8 cellular contexts compared by ENCODE assay signal in the genomic region with DNA sequence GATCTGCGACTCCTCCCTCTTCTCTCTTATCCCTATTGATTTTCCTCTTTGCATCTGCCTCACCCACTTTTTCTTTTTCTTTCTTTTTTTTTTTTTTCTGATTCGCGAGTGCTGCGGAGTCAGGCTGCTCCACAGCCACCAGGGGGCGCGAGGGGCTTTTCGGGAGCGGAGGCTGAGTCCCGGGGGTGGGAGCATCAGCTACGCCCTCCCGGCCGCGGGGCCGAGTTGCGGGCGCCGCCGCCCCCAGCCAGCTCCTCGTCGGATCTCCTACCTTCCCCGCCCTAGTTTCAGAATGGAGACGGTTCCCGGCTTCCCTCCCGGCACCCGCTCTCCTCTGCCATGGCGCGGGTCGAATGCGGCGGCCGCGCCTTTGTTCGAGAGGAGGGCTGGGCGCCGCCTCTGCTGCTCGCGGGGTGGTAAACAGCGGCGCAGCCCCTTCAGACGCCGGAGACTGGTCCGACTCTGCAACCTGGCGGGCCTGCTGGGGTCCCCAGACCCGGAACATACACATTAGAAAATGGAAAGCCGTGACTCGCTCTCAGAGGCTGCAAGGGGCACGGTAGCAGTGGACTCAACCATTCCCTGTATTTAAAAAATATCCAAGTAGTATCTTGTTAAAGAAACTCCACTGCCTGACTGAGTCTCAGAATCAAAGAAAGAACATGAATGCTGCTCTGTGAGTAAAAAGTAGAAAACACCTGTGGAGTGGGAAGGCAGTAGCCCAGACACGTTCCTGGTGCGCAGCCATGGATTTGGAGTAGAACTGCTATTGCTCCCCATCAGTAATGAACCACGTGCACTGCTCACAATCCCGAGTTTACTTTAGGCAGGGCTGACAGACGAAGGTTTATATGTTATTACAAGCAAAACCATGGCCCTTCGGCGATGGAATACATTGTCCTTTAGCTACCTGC. TPM values are rescaled to one million over a fixed set of nuclear protein-coding genes. Genes with fewer than 3 reads are reported as not detected.
DNase-seq lines count a peak whose midpoint lies in the region; ATAC-seq and TF ChIP-seq lines count a peak whose summit lies in the region.

No MANE protein-coding gene starts in this region.

- H3K27me3 Mint-ChIP-seq in nephron progenitor cell (ENCODE audit: low read depth, poor library complexity), result peaks cover 12% of the 10 kb centered on the region

- H3K4me3 Mint-ChIP-seq in nephron progenitor cell, result peak overlapping the region; percentile 97

- no peaks in the 10 kb centered on the region for H3K9me3 ChIP-seq in Peyer's patch

- DNase-seq in DMS53 (lab: John Stamatoyannopoulos, UW), result peak; percentile 89
- peak; percentile 44 for DNase-seq in Jurkat, Clone E6-1 (ENCODE audit: low read depth, low spot score)
- DNase-seq in Peyer's patch, result peak; percentile 43 to 84 (median 78)
- peak; percentile 43 for DNase-seq in activated effector memory CD4-positive, alpha-beta T cell treated with Interleukin-2 at 50 U/mL for 16 hours
- DNase-seq in fibroblast of the aortic adventitia (ENCODE audit: low read depth), result peak; percentile 91
- DNase-seq in nephron progenitor cell, result peak; percentile 94
- DNase-seq in stimulated activated naive CD8-positive, alpha-beta T cell treated with anti-CD3 and anti-CD28 coated beads, Interleukin-15, Interleukin-2, amounts not matched to agents 100 U/mL and 50 U/mL, for 24 hours, result peak; percentile 84

- peak overlapping the region; percentile 69 to 91 (median 78) for H3K27ac ChIP-seq in Peyer's patch

- H3K4me1 ChIP-seq in Peyer's patch, result peaks cover 0 to 18% (median 0%) of the 10 kb centered on the region in 4 donors

- no peaks in the 10 kb centered on the region for H3K9me3 Mint-ChIP-seq in nephron progenitor cell

- peaks cover 11% of the 10 kb centered on the region for H3K36me3 Mint-ChIP-seq in nephron progenitor cell (ENCODE audit: low read depth)

- TF ChIP-seq CTCF in Peyer's patch (IDR thresholded peaks at IDR 0.05) (peak; percentile 46 to 76 (median 62)), fibroblast of the aortic adventitia (IDR thresholded peaks at IDR 0.05; ENCODE audit: insufficient read depth, low read length) (peak; percentile 93), nephron progenitor cell (IDR thresholded peaks at IDR 0.05) (peak; percentile 91)

- ATAC-seq in GM21723 (IDR thresholded peaks at IDR 0.05; ENCODE audit: unreplicated experiment), result peak; percentile 84
- ATAC-seq in stimulated activated naive CD8-positive, alpha-beta T cell treated with anti-CD3 and anti-CD28 coated beads, Interleukin-15, Interleukin-2, amounts not matched to agents 100 U/mL and 50 U/mL, for 24 hours, result peak; percentile 77

- no peaks in the 10 kb centered on the region for H3K27me3 ChIP-seq in Peyer's patch

- H3K27ac Mint-ChIP-seq in nephron progenitor cell, result peak overlapping the region; percentile 88

- peaks cover 55% of the 10 kb centered on the region for H3K4me1 Mint-ChIP-seq in nephron progenitor cell

- no peaks in the 10 kb centered on the region for H3K36me3 ChIP-seq in Peyer's patch

- H3K4me3 ChIP-seq in Jurkat, Clone E6-1 (ENCODE audit: low read length), result peak overlapping the region; percentile 50
- H3K4me3 ChIP-seq in Peyer's patch (peak overlapping the region; percentile 39 to 83 (median 53)), fibroblast of the aortic adventitia (ENCODE audit: low read depth, low read length) (peak overlapping the region; percentile 89)

- TF ChIP-seq POLR2A in Peyer's patch (IDR thresholded peaks at IDR 0.05), result no peak

RNA-seq across cellular contexts. Expression of a gene that starts 55.7 kb away (rescaled TPM):
- polyA plus RNA-seq in Jurkat, Clone E6-1 (2012; ENCODE audit: insufficient read depth, insufficient read length), result 1.2 TPM
- total RNA-seq in Peyer's patch (10 to 100 TPM in 3 of 4 donors, 1 to 10 TPM in 1; 7.4 to 42.1 (median 21.8) TPM), fibroblast of the aortic adventitia (ENCODE audit: low replicate concordance) (89.6 and 157 TPM in 2 replicates)

Comparison
In these comparisons a context has a peak if more than half of its experiments do, and no peak if none do; other contexts are left out.
1. Peak in every context shown above with its lines: DNase-seq, ATAC-seq, H3K4me3 ChIP-seq and H3K27ac ChIP-seq.
2. DNase-seq: peak in every context shown above with its lines; median percentile 94 in nephron progenitor cell; 91 in fibroblast of the aortic adventitia; 89 in DMS53; 84 in stimulated activated naive CD8-positive, alpha-beta T cell treated with anti-CD3 and anti-CD28 coated beads, Interleukin-15, Interleukin-2, amounts not matched to agents 100 U/mL and 50 U/mL, for 24 hours; 78 in Peyer's patch; 44 in Jurkat, Clone E6-1; 43 in activated effector memory CD4-positive, alpha-beta T cell treated with Interleukin-2 at 50 U/mL for 16 hours.